ENCODE assay signal across 10 cellular contexts in the genomic region with DNA sequence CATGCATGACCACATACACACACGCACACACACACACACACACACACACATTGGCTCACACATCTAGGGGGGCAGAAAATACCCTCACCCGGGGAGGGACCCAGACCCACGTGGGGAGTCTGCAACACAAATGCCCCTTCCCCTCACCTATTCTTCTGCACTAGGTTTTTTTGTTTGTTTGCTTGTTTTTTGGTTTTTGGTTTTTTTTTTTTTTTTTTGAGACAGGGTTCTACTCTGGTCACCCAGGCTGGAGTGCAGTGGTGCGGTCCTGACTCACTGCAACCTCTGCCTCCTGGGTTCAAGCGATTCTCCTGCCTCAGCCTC. TPM values are rescaled to one million over a fixed set of nuclear protein-coding genes. Genes with fewer than 3 reads are reported as not detected.
DNase-seq lines count a peak whose midpoint lies in the region; ATAC-seq and TF ChIP-seq lines count a peak whose summit lies in the region.
"Had no signal": no experiment of that assay in that cellular context is flagged by ENCODE, and none has a peak within 500 bp of the region (broad histone marks: within the 10 kb centered on the region; RNA-seq: fewer than 3 reads in every experiment).

No MANE protein-coding gene starts in this region.

- no peaks in the 10 kb centered on the region for H3K9me3 Mint-ChIP-seq in CD14-positive monocyte

- H3K4me1 ChIP-seq in OCI-LY3 (ENCODE audit: low read length) (peaks cover 76% of the 10 kb centered on the region), foreskin keratinocyte (peaks cover 10% of the 10 kb centered on the region)
- H3K4me1 ChIP-seq: testis had no signal

- H3K79me2 ChIP-seq in OCI-LY3 (ENCODE audit: low read length), result no peaks in the 10 kb centered on the region

- no peak overlapping the region for H2AFZ ChIP-seq in OCI-LY3 (ENCODE audit: low read depth, low read length)

- peak overlapping the region; percentile 62 for H3K4me3 ChIP-seq in OCI-LY3 (ENCODE audit: low read length)
- H3K4me3 ChIP-seq: testis had no signal

- peak; percentile 18 for ATAC-seq in GM18909 (IDR thresholded peaks at IDR 0.05; ENCODE audit: poor library complexity, unreplicated experiment)
- no peak for ATAC-seq in foreskin keratinocyte
- no peak for ATAC-seq in GM19397 (IDR thresholded peaks at IDR 0.05; ENCODE audit: unreplicated experiment)

- peak overlapping the region; percentile 93 for H3K4me2 ChIP-seq in OCI-LY3 (ENCODE audit: low read length)

- peaks cover 24% of the 10 kb centered on the region for H3K4me1 Mint-ChIP-seq in CD14-positive monocyte

- H3K36me3 ChIP-seq in OCI-LY3 (replicated peaks; ENCODE audit: low read depth, low read length), result no peaks in the 10 kb centered on the region

- H3K4me3 Mint-ChIP-seq in CD14-positive monocyte, result peak overlapping the region in 1 of 2 donors; percentile 97

- no peak for TF ChIP-seq CTCF in CD14-positive monocyte (IDR thresholded peaks at IDR 0.05)
- no peak for TF ChIP-seq CTCF in OCI-LY3 (IDR thresholded peaks at IDR 0.05; ENCODE audit: low read depth, low read length)
- TF ChIP-seq CTCF in foreskin keratinocyte (conservative IDR thresholded peaks at IDR 0.05), result no peak

- intact Hi-C loops in CD14-positive monocyte (cut with micrococcal nuclease), result no loop called here

- no peaks in the 10 kb centered on the region for H4K20me1 ChIP-seq in OCI-LY3 (ENCODE audit: insufficient read depth, low read length)

- no peaks in the 10 kb centered on the region for H3K9me3 ChIP-seq in OCI-LY3 (ENCODE audit: insufficient read depth, low read length)
- H3K9me3 ChIP-seq: testis had no signal

- peak overlapping the region; percentile 28; the same call in 1 of the 2 replicates for H3K9ac ChIP-seq in OCI-LY3 (ENCODE audit: low read length)

- DNase-seq in CD14-positive monocyte (ENCODE audit: low spot score) (no peak), foreskin keratinocyte (no peak), SW 1271 (lab: John Stamatoyannopoulos, UW) (no peak), putamen (ENCODE audit: low spot score) (no peak), NOMO-1 treated with dmso at 0.1 percent for 144 hours (lab: John Stamatoyannopoulos, UW; ENCODE audit: unreplicated experiment) (no peak)
- DNase-seq: NCI-H510A, testis had no signal

- peaks cover 0 to 7% (median 2%) of the 10 kb centered on the region in 3 donors for H3K27me3 Mint-ChIP-seq in CD14-positive monocyte (ENCODE audit: low read depth in 3 of 3)

- H3K36me3 Mint-ChIP-seq in CD14-positive monocyte, result no peaks in the 10 kb centered on the region

- H3K27ac ChIP-seq in OCI-LY3 (ENCODE audit: low read length), result peak overlapping the region; percentile 99
- peak overlapping the region; percentile 84 for H3K27ac ChIP-seq in foreskin keratinocyte
- H3K27ac ChIP-seq: testis had no signal

- H3K27ac Mint-ChIP-seq in CD14-positive monocyte, result peak overlapping the region in 4 of 7 donors; percentile 69 to 95 (median 88)

- H3K27me3 ChIP-seq in OCI-LY3 (ENCODE audit: low read depth, low read length) (no peaks in the 10 kb centered on the region), foreskin keratinocyte (no peaks in the 10 kb centered on the region)
- H3K27me3 ChIP-seq: testis had no signal

RNA-seq across cellular contexts. Expression of gene WEE1, which starts 28.4 kb away (rescaled TPM):
- polyA plus RNA-seq in CD14-positive monocyte (under 1 TPM; 0.05 to 0.22 TPM), foreskin keratinocyte (10.3 and 14.2 TPM in 2 replicates)
- 39.6 and 43.6 TPM in 2 replicates for total RNA-seq in foreskin keratinocyte
